15 cellular contexts compared by ENCODE assay signal in the genomic region with DNA sequence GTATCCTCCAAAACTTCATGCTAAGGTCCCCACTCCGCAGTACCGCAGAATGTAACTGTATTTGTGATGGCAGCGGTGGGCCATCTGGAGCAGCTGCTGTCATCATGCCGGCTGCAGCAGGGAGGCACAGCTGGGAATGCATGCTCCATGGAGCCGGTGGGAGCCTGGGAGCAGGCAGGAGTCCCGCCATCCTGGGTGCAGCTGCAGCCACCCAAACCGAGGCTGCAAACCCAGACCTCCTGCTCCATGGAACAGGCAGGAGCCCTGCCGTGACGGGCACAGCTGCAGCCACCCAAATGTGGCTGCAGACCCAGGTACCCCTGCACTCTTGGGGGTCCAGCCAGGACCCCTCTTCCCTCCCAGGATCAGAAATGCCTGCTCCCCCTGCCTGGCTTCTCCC.
"Had no signal": no experiment of that assay in that cellular context is flagged by ENCODE, and none has a peak within 500 bp of the region (broad histone marks: within the 10 kb centered on the region; RNA-seq: fewer than 3 reads in every experiment).

No MANE protein-coding gene starts in this region.

- H3K9me3 ChIP-seq: sigmoid colon, testis had no signal

- H3K9ac ChIP-seq: parathyroid adenoma had no signal

- H3K79me2 ChIP-seq: parathyroid adenoma had no signal

- H3K4me3 ChIP-seq: sigmoid colon, spleen, testis had no signal

- H3K4me1 ChIP-seq: foreskin keratinocyte, parathyroid adenoma, sigmoid colon, spleen, testis had no signal

- H2AFZ ChIP-seq: parathyroid adenoma had no signal

- DNase-seq: activated CD4-positive, alpha-beta memory T cell treated with anti-CD3 and anti-CD28 coated beads for 36 hours; activated CD4-positive, alpha-beta T cell treated with anti-CD3 and anti-CD28 coated beads for 48 hours; activated effector memory CD4-positive, alpha-beta T cell treated with anti-CD3 and anti-CD28 coated beads, Interleukin-2, amount 50 U/mL, for 16 hours; activated naive CD4-positive, alpha-beta T cell treated with anti-CD3 and anti-CD28 coated beads, Interleukin-2, amount 10 ng/mL, durations not matched to agents 7 days and 5 days; amygdala; effector CD4-positive, alpha-beta T cell; foreskin keratinocyte; hippocampal formation; nucleus accumbens; sigmoid colon; spleen; stimulated activated CD4-positive, alpha-beta T cell treated with anti-CD3 and anti-CD28 coated beads, Interleukin-4, amount 100 ng/mL, for 1 hour; stimulated activated naive CD4-positive, alpha-beta T cell; testis had no signal

- ATAC-seq: foreskin keratinocyte had no signal

- H3K27ac ChIP-seq: foreskin keratinocyte, parathyroid adenoma, sigmoid colon, spleen, testis had no signal

- H3K27me3 ChIP-seq: foreskin keratinocyte, sigmoid colon, spleen, testis had no signal
